In the genomic region with DNA sequence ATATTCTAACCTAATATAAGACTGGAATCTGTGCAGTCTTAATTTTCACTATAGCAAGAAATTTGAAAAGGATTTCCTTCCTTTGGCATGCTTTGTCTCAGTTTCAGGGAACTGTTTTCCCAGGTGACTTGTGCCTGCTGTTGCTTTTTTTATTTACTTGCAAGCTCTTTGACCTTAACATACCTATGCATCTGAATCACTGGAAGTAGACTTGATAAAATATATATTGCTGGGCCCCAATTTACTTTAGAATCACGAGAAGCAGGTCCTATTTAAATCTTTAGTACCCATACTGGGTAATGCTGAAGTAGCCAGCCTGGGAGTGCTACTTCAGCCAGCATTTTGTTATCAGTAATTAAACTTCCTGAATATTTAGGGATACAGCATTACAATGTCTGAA, we compare ENCODE assay signal across 2 cellular contexts.
TF ChIP-seq lines count a peak whose summit lies in the region.

No MANE protein-coding gene starts in this region.

TF ChIP-seq in WTC11, 78 proteins besides CTCF, POLR2A, EP300 and RAD21 (continued from another document):
- TF ChIP-seq ZNF219 (CRISPR knock-in tag; IDR thresholded peaks at IDR 0.05; ENCODE audit: borderline replicate concordance): no peak
- TF ChIP-seq, protein P1, sequence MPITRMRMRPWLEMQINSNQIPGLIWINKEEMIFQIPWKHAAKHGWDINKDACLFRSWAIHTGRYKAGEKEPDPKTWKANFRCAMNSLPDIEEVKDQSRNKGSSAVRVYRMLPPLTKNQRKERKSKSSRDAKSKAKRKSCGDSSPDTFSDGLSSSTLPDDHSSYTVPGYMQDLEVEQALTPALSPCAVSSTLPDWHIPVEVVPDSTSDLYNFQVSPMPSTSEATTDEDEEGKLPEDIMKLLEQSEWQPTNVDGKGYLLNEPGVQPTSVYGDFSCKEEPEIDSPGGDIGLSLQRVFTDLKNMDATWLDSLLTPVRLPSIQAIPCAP (CRISPR knock-in tag; IDR thresholded peaks at IDR 0.05): no peak
- TF ChIP-seq CBFB (CRISPR knock-in tag; IDR thresholded peaks at IDR 0.05; ENCODE audit: low read depth): no peak
- no peak for TF ChIP-seq USF1 (CRISPR knock-in tag; IDR thresholded peaks at IDR 0.05)
- TF ChIP-seq CREB1 (CRISPR knock-in tag; IDR thresholded peaks at IDR 0.05): no peak
- TF ChIP-seq SOX15 (CRISPR knock-in tag; IDR thresholded peaks at IDR 0.05): no peak
- no peak for TF ChIP-seq EMX1 (CRISPR knock-in tag; IDR thresholded peaks at IDR 0.05)
- TF ChIP-seq, protein P2, sequence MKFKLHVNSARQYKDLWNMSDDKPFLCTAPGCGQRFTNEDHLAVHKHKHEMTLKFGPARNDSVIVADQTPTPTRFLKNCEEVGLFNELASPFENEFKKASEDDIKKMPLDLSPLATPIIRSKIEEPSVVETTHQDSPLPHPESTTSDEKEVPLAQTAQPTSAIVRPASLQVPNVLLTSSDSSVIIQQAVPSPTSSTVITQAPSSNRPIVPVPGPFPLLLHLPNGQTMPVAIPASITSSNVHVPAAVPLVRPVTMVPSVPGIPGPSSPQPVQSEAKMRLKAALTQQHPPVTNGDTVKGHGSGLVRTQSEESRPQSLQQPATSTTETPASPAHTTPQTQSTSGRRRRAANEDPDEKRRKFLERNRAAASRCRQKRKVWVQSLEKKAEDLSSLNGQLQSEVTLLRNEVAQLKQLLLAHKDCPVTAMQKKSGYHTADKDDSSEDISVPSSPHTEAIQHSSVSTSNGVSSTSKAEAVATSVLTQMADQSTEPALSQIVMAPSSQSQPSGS (CRISPR knock-in tag; IDR thresholded peaks at IDR 0.05; ENCODE audit: borderline replicate concordance, low read depth): no peak
- no peak for TF ChIP-seq ZNF138 (CRISPR knock-in tag; conservative IDR thresholded peaks at IDR 0.05)
- no peak for TF ChIP-seq E2F1 (CRISPR knock-in tag; IDR thresholded peaks at IDR 0.05)
- no peak for TF ChIP-seq TP53 (CRISPR knock-in tag; IDR thresholded peaks at IDR 0.05)
- TF ChIP-seq ZNF671 (CRISPR knock-in tag; IDR thresholded peaks at IDR 0.05): no peak
- TF ChIP-seq, protein P3, sequence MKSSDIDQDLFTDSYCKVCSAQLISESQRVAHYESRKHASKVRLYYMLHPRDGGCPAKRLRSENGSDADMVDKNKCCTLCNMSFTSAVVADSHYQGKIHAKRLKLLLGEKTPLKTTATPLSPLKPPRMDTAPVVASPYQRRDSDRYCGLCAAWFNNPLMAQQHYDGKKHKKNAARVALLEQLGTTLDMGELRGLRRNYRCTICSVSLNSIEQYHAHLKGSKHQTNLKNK (CRISPR knock-in tag; IDR thresholded peaks at IDR 0.05): no peak
- no peak for TF ChIP-seq NR3C1 (CRISPR knock-in tag; conservative IDR thresholded peaks at IDR 0.05; ENCODE audit: low read depth)

TF ChIP-seq in endothelial cell of umbilical vein, 7 proteins besides CTCF, POLR2A, EP300 and RAD21 (continued from another document):
- TF ChIP-seq, protein P4, sequence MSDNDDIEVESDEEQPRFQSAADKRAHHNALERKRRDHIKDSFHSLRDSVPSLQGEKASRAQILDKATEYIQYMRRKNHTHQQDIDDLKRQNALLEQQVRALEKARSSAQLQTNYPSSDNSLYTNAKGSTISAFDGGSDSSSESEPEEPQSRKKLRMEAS (IDR thresholded peaks at IDR 0.05; ENCODE audit: insufficient read depth, insufficient read length): no peak
